Comparison of ENCODE assay signal across 1 cellular context in the genomic region with DNA sequence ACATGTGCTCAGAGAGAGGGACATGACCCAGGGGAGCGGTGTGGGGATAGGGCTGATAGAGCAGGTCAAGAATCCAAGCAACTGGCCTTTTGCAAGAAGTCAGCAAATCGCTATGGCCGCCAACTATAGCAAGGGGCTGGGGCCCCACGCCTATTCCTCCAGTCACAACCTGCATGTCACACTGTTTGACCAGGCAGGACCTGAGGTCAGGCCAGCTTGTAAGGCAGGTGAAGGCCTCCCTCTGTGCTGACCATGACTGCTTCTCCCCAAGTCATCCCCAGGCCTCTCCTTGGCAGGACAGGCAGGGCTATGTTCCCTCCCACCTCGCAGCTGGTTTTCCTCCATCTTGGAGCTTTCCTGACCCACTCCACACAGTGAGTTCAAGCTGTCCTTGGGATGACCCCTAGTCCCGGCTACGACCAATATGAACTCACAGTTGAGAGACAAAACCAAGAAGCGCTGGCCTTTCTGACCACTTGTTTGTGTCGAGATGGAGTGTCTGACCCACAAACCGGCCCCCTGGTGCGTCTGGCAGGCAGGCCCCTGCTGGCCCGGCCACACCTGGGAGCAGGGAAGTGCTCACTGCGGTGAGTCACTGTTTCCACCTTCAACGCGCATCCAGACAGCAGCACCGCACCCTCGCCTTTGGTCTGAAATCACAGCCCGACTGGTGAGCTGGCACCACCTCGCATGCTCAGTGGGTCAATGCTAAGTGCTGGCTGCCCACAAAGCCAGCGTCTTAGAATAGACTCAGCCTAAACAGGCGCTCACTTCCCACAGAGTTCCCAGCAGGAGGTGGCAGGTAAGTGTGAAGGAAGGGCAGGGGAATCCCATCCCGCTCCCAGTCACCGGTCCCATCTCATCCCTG.
TF ChIP-seq lines count a peak whose summit lies in the region.

No MANE protein-coding gene starts in this region.

TF ChIP-seq in HCT116, 20 proteins besides CTCF, POLR2A, EP300 and RAD21 (continued from another document):
- TF ChIP-seq, protein P1, sequence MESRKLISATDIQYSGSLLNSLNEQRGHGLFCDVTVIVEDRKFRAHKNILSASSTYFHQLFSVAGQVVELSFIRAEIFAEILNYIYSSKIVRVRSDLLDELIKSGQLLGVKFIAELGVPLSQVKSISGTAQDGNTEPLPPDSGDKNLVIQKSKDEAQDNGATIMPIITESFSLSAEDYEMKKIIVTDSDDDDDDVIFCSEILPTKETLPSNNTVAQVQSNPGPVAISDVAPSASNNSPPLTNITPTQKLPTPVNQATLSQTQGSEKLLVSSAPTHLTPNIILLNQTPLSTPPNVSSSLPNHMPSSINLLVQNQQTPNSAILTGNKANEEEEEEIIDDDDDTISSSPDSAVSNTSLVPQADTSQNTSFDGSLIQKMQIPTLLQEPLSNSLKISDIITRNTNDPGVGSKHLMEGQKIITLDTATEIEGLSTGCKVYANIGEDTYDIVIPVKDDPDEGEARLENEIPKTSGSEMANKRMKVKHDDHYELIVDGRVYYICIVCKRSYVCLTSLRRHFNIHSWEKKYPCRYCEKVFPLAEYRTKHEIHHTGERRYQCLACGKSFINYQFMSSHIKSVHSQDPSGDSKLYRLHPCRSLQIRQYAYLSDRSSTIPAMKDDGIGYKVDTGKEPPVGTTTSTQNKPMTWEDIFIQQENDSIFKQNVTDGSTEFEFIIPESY (IDR thresholded peaks at IDR 0.05; ENCODE audit: extremely low read depth, insufficient replicate concordance, low read length), result peak; percentile 88
- TF ChIP-seq ZFX (IDR thresholded peaks at IDR 0.05) (no peak; the same call in 1 of the 2 replicates), EGR1 (IDR thresholded peaks at IDR 0.05; ENCODE audit: low read depth) (no peak), CEBPB (IDR thresholded peaks at IDR 0.05; ENCODE audit: low read depth) (peak; percentile 90), EZH2 (IDR thresholded peaks at IDR 0.05) (no peak), JUND (IDR thresholded peaks at IDR 0.05) (peak; percentile 100), SP1 (IDR thresholded peaks at IDR 0.05; ENCODE audit: low read depth) (peak; percentile 99), SIN3A (IDR thresholded peaks at IDR 0.05; ENCODE audit: low read depth) (peak; percentile 98), ZNF274 (IDR thresholded peaks at IDR 0.05; ENCODE audit: low read depth, low read length) (no peak), POLR2AphosphoS5 (IDR thresholded peaks at IDR 0.05; ENCODE audit: low read depth, low read length) (peak; percentile 85)
- TF ChIP-seq, protein P2, sequence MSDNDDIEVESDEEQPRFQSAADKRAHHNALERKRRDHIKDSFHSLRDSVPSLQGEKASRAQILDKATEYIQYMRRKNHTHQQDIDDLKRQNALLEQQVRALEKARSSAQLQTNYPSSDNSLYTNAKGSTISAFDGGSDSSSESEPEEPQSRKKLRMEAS (IDR thresholded peaks at IDR 0.05), result peak; percentile 97
- TF ChIP-seq, protein P3, sequence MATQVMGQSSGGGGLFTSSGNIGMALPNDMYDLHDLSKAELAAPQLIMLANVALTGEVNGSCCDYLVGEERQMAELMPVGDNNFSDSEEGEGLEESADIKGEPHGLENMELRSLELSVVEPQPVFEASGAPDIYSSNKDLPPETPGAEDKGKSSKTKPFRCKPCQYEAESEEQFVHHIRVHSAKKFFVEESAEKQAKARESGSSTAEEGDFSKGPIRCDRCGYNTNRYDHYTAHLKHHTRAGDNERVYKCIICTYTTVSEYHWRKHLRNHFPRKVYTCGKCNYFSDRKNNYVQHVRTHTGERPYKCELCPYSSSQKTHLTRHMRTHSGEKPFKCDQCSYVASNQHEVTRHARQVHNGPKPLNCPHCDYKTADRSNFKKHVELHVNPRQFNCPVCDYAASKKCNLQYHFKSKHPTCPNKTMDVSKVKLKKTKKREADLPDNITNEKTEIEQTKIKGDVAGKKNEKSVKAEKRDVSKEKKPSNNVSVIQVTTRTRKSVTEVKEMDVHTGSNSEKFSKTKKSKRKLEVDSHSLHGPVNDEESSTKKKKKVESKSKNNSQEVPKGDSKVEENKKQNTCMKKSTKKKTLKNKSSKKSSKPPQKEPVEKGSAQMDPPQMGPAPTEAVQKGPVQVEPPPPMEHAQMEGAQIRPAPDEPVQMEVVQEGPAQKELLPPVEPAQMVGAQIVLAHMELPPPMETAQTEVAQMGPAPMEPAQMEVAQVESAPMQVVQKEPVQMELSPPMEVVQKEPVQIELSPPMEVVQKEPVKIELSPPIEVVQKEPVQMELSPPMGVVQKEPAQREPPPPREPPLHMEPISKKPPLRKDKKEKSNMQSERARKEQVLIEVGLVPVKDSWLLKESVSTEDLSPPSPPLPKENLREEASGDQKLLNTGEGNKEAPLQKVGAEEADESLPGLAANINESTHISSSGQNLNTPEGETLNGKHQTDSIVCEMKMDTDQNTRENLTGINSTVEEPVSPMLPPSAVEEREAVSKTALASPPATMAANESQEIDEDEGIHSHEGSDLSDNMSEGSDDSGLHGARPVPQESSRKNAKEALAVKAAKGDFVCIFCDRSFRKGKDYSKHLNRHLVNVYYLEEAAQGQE (IDR thresholded peaks at IDR 0.05; ENCODE audit: low read depth), result no peak
